Comparison of ENCODE assay signal across 1 cellular context in the genomic region with DNA sequence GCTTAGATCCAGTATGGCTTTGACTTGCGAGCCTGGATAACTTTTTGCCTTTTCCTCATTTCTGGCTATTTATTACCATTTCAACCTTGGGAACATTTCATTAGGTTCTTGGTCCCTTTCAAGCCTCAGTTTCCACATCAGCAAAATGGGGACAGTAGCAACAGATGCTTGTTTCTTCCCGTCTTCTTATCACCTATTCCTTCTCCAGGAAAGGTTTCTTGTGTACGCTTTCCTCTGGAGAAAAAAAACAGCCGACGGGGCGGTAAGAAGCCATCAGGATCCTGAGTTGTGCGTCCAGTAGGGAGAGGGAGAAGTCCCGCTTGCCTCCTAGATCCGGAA.
TF ChIP-seq lines count a peak whose summit lies in the region.

No MANE protein-coding gene starts in this region.

TF ChIP-seq in K562, 482 proteins besides CTCF, POLR2A, EP300 and RAD21 (continued from another document and continues in another):
- TF ChIP-seq RBM25 (IDR thresholded peaks at IDR 0.05; ENCODE audit: low read depth, low read length, severe bottlenecking) (peak; percentile 30), ADNP (tag; IDR thresholded peaks at IDR 0.05) (peak; percentile 66), HES1 (IDR thresholded peaks at IDR 0.05; ENCODE audit: low read depth) (no peak), GATAD2A (IDR thresholded peaks at IDR 0.05) (no peak), JUN (IDR thresholded peaks at IDR 0.05; ENCODE audit: borderline replicate concordance, low read depth, low read length) (no peak), JUN (CRISPR knock-in tag; IDR thresholded peaks at IDR 0.05; ENCODE audit: borderline replicate concordance) (no peak), ZNF584 (CRISPR knock-in tag; IDR thresholded peaks at IDR 0.05; ENCODE audit: low read depth) (0 out of 2 replicates have a peak, but pooled peaks have one; percentile 3), TCF7 (IDR thresholded peaks at IDR 0.05; ENCODE audit: borderline replicate concordance) (no peak), ZNF785 (CRISPR knock-in tag; IDR thresholded peaks at IDR 0.05) (no peak), ILK (tag; IDR thresholded peaks at IDR 0.05; ENCODE audit: borderline replicate concordance, low read depth) (no peak), GATA2 (CRISPR knock-in tag; IDR thresholded peaks at IDR 0.05) (no peak), ZNF444 (CRISPR knock-in tag; IDR thresholded peaks at IDR 0.05) (no peak), CC2D1A (IDR thresholded peaks at IDR 0.05) (0 out of 2 replicates have a peak, but pooled peaks have one; percentile 32), PHF20 (IDR thresholded peaks at IDR 0.05; ENCODE audit: partially characterized antibody) (no peak), PHF8 (IDR thresholded peaks at IDR 0.05; ENCODE audit: borderline replicate concordance, low read length) (no peak), NCOR1 (IDR thresholded peaks at IDR 0.05) (no peak), ARID1B (IDR thresholded peaks at IDR 0.05) (no peak), ZBTB11 (CRISPR knock-in tag; IDR thresholded peaks at IDR 0.05) (0 out of 6 replicates have a peak, but pooled peaks of 1 of the 3 experiments have one; percentile 97), ZNF436 (CRISPR knock-in tag; IDR thresholded peaks at IDR 0.05) (no peak), COPS2 (conservative IDR thresholded peaks at IDR 0.05) (no peak), MTA2 (IDR thresholded peaks at IDR 0.05; ENCODE audit: low read depth) (no peak), ZFX (CRISPR knock-in tag; IDR thresholded peaks at IDR 0.05) (no peak), TEAD2 (tag; IDR thresholded peaks at IDR 0.05) (no peak), DDX20 (tag; IDR thresholded peaks at IDR 0.05; ENCODE audit: low read depth) (no peak), ARHGAP35 (IDR thresholded peaks at IDR 0.05; ENCODE audit: partially characterized antibody) (no peak)
- TF ChIP-seq, protein P1, sequence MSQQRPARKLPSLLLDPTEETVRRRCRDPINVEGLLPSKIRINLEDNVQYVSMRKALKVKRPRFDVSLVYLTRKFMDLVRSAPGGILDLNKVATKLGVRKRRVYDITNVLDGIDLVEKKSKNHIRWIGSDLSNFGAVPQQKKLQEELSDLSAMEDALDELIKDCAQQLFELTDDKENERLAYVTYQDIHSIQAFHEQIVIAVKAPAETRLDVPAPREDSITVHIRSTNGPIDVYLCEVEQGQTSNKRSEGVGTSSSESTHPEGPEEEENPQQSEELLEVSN (IDR thresholded peaks at IDR 0.05; ENCODE audit: borderline replicate concordance in 1 of 2, extremely low read depth in 1 of 2, insufficient read depth in 1 of 2, insufficient read length in 1 of 2, low read depth in 1 of 2, low read length in 1 of 2, poor library complexity in 1 of 2, severe bottlenecking in 1 of 2), result no peak
- TF ChIP-seq, protein P2, sequence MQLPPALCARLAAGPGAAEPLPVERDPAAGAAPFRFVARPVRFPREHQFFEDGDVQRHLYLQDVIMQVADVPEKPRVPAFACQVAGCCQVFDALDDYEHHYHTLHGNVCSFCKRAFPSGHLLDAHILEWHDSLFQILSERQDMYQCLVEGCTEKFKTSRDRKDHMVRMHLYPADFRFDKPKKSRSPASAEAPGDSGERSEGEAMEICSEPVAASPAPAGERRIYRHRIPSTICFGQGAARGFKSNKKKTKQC (CRISPR knock-in tag; IDR thresholded peaks at IDR 0.05), result no peak
- TF ChIP-seq, protein P3, sequence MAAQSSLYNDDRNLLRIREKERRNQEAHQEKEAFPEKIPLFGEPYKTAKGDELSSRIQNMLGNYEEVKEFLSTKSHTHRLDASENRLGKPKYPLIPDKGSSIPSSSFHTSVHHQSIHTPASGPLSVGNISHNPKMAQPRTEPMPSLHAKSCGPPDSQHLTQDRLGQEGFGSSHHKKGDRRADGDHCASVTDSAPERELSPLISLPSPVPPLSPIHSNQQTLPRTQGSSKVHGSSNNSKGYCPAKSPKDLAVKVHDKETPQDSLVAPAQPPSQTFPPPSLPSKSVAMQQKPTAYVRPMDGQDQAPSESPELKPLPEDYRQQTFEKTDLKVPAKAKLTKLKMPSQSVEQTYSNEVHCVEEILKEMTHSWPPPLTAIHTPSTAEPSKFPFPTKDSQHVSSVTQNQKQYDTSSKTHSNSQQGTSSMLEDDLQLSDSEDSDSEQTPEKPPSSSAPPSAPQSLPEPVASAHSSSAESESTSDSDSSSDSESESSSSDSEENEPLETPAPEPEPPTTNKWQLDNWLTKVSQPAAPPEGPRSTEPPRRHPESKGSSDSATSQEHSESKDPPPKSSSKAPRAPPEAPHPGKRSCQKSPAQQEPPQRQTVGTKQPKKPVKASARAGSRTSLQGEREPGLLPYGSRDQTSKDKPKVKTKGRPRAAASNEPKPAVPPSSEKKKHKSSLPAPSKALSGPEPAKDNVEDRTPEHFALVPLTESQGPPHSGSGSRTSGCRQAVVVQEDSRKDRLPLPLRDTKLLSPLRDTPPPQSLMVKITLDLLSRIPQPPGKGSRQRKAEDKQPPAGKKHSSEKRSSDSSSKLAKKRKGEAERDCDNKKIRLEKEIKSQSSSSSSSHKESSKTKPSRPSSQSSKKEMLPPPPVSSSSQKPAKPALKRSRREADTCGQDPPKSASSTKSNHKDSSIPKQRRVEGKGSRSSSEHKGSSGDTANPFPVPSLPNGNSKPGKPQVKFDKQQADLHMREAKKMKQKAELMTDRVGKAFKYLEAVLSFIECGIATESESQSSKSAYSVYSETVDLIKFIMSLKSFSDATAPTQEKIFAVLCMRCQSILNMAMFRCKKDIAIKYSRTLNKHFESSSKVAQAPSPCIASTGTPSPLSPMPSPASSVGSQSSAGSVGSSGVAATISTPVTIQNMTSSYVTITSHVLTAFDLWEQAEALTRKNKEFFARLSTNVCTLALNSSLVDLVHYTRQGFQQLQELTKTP (IDR thresholded peaks at IDR 0.05; ENCODE audit: low read depth in 1 of 2, partially characterized antibody in 2 of 2), result peak in 1 of 2 experiments; percentile 33
- TF ChIP-seq, protein P4, sequence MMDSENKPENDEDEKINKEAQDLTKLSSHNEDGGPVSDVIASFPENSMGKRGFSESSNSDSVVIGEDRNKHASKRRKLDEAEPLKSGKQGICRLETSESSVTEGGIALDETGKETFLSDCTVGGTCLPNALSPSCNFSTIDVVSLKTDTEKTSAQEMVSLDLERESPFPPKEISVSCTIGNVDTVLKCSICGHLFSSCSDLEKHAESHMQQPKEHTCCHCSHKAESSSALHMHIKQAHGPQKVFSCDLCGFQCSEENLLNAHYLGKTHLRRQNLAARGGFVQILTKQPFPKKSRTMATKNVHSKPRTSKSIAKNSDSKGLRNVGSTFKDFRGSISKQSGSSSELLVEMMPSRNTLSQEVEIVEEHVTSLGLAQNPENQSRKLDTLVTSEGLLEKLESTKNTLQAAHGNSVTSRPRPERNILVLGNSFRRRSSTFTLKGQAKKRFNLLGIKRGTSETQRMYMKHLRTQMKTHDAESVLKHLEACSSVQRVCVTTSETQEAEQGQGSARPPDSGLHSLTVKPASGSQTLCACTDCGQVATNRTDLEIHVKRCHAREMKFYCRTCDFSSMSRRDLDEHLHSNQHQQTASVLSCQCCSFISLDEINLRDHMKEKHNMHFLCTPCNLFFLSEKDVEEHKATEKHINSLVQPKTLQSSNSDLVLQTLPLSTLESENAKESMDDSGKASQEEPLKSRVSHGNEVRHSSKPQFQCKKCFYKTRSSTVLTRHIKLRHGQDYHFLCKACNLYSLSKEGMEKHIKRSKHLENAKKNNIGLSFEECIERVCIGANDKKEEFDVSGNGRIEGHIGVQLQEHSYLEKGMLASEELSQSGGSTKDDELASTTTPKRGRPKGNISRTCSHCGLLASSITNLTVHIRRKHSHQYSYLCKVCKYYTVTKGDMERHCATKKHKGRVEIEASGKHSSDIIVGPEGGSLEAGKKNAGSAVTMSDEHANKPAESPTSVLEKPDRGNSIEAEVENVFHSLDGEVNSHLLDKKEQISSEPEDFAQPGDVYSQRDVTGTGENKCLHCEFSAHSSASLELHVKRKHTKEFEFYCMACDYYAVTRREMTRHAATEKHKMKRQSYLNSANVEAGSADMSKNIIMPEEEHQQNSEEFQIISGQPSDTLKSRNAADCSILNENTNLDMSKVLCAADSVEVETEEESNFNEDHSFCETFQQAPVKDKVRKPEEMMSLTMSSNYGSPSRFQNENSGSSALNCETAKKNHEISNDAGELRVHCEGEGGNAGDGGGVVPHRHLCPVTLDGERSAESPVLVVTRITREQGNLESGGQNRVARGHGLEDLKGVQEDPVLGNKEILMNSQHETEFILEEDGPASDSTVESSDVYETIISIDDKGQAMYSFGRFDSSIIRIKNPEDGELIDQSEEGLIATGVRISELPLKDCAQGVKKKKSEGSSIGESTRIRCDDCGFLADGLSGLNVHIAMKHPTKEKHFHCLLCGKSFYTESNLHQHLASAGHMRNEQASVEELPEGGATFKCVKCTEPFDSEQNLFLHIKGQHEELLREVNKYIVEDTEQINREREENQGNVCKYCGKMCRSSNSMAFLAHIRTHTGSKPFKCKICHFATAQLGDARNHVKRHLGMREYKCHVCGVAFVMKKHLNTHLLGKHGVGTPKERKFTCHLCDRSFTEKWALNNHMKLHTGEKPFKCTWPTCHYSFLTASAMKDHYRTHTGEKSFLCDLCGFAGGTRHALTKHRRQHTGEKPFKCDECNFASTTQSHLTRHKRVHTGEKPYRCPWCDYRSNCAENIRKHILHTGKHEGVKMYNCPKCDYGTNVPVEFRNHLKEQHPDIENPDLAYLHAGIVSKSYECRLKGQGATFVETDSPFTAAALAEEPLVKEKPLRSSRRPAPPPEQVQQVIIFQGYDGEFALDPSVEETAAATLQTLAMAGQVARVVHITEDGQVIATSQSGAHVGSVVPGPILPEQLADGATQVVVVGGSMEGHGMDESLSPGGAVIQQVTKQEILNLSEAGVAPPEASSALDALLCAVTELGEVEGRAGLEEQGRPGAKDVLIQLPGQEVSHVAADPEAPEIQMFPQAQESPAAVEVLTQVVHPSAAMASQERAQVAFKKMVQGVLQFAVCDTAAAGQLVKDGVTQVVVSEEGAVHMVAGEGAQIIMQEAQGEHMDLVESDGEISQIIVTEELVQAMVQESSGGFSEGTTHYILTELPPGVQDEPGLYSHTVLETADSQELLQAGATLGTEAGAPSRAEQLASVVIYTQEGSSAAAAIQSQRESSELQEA (IDR thresholded peaks at IDR 0.05; ENCODE audit: low read depth), result no peak
- TF ChIP-seq, protein P5, sequence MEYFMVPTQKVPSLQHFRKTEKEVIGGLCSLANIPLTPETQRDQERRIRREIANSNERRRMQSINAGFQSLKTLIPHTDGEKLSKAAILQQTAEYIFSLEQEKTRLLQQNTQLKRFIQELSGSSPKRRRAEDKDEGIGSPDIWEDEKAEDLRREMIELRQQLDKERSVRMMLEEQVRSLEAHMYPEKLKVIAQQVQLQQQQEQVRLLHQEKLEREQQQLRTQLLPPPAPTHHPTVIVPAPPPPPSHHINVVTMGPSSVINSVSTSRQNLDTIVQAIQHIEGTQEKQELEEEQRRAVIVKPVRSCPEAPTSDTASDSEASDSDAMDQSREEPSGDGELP (CRISPR knock-in tag; IDR thresholded peaks at IDR 0.05; ENCODE audit: borderline replicate concordance), result no peak
- TF ChIP-seq, protein P6, sequence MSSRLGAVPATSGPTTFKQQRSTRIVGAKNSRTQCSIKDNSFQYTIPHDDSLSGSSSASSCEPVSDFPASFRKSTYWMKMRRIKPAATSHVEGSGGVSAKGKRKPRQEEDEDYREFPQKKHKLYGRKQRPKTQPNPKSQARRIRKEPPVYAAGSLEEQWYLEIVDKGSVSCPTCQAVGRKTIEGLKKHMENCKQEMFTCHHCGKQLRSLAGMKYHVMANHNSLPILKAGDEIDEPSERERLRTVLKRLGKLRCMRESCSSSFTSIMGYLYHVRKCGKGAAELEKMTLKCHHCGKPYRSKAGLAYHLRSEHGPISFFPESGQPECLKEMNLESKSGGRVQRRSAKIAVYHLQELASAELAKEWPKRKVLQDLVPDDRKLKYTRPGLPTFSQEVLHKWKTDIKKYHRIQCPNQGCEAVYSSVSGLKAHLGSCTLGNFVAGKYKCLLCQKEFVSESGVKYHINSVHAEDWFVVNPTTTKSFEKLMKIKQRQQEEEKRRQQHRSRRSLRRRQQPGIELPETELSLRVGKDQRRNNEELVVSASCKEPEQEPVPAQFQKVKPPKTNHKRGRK (tag; IDR thresholded peaks at IDR 0.05), result peak; percentile 41
